Comparison of ENCODE assay signal across 8 cellular contexts in genomic region chr15:90106522-90107117, GRCh38. TPM values are rescaled to one million over a fixed set of nuclear protein-coding genes. Genes with fewer than 3 reads are reported as not detected.
DNase-seq lines count a peak whose midpoint lies in the region; ATAC-seq and TF ChIP-seq lines count a peak whose summit lies in the region.

No MANE protein-coding gene starts in this region.

- H3K4me1 ChIP-seq in neuron (ENCODE audit: insufficient read depth, low read length), result peaks cover 9% of the 10 kb centered on the region
- H3K4me1 ChIP-seq in CD4-positive, alpha-beta memory T cell (ENCODE audit: insufficient read depth, low read length), result peaks cover 4% of the 10 kb centered on the region
- peaks cover 10 to 39% (median 23%) of the 10 kb centered on the region in 4 donors for H3K4me1 ChIP-seq in stomach

- CTCF ChIA-PET in CD4-positive, alpha-beta memory T cell (lab: Charles Lee; ENCODE audit: partially characterized antibody), result no interaction called here

- H3K9me3 ChIP-seq in neuron (ENCODE audit: low read length), result no peaks in the 10 kb centered on the region
- no peaks in the 10 kb centered on the region for H3K9me3 ChIP-seq in CD4-positive, alpha-beta memory T cell (ENCODE audit: control insufficient read depth in 1 of 2, low read length in 2 of 2)
- H3K9me3 ChIP-seq in stomach, result no peaks in the 10 kb centered on the region

- H3K36me3 ChIP-seq in neuron (ENCODE audit: insufficient read depth, low read length) (no peaks in the 10 kb centered on the region), stomach (no peaks in the 10 kb centered on the region)
- H3K36me3 ChIP-seq in CD4-positive, alpha-beta memory T cell (ENCODE audit: insufficient read depth, low read length), result no peaks in the 10 kb centered on the region

- ATAC-seq in esophagus mucosa, result peak; percentile 73
- no peak for ATAC-seq in HG03280 (IDR thresholded peaks at IDR 0.05; ENCODE audit: unreplicated experiment)
- ATAC-seq in HG03196 (IDR thresholded peaks at IDR 0.05; ENCODE audit: unreplicated experiment), result no peak

- whole genome bisulfite sequencing in stomach, 5 donors, result 60 to 72% (median 71%) methylated on average over 7 of the region's 7 CpGs

- no peaks in the 10 kb centered on the region for H3K27me3 Mint-ChIP-seq in CD4-positive, alpha-beta memory T cell

- TF ChIP-seq POLR2A in stomach (IDR thresholded peaks at IDR 0.05), result no peak

- TF ChIP-seq CTCF in stomach (IDR thresholded peaks at IDR 0.05), result no peak

- POLR2A ChIA-PET in CD4-positive, alpha-beta memory T cell (lab: Charles Lee; ENCODE audit: partially characterized antibody), result no interaction called here

- intact Hi-C loops in CD4-positive, alpha-beta memory T cell (cut with micrococcal nuclease), result no loop called here
- intact Hi-C loops in stomach (cut with DNase I; ENCODE audit: low total_unique reads), result no loop called here

- no peaks in the 10 kb centered on the region for H3K9me3 Mint-ChIP-seq in CD4-positive, alpha-beta memory T cell

- H3K4me3 ChIP-seq in neuron (ENCODE audit: low read length) (no peak overlapping the region), stomach (no peak overlapping the region)
- H3K4me3 ChIP-seq in CD4-positive, alpha-beta memory T cell (ENCODE audit: low read length in 2 of 2), result no peak overlapping the region

- peaks cover 0 to 14% (median 9%) of the 10 kb centered on the region in 4 donors for H3K4me1 Mint-ChIP-seq in CD4-positive, alpha-beta memory T cell

- H3K27me3 ChIP-seq in neuron (ENCODE audit: insufficient read depth, low read length) (no peaks in the 10 kb centered on the region), stomach (no peaks in the 10 kb centered on the region)
- H3K27me3 ChIP-seq in CD4-positive, alpha-beta memory T cell (ENCODE audit: insufficient read depth, low read length), result no peaks in the 10 kb centered on the region

- H3K27ac ChIP-seq in CD4-positive, alpha-beta memory T cell (ENCODE audit: low read depth, low read length), result no peak overlapping the region
- peak overlapping the region in 1 of 5 donors; percentile 98 for H3K27ac ChIP-seq in stomach

- no peak for TF ChIP-seq EP300 in stomach (IDR thresholded peaks at IDR 0.05)

- peak; percentile 65 for DNase-seq in DMS53 treated with DMSO at 0.1 percent for 48 hours (lab: John Stamatoyannopoulos, UW; ENCODE audit: unreplicated experiment)
- DNase-seq in NCI-H69 (lab: John Stamatoyannopoulos, UW), result peak; percentile 76
- DNase-seq in CD4-positive, alpha-beta memory T cell, result no peak
- DNase-seq in stomach, result no peak

- H3K27ac Mint-ChIP-seq in CD4-positive, alpha-beta memory T cell, result peak overlapping the region in 1 of 7 donors; percentile 24

- no peak overlapping the region for H3K4me3 Mint-ChIP-seq in CD4-positive, alpha-beta memory T cell

- no peaks in the 10 kb centered on the region for H3K36me3 Mint-ChIP-seq in CD4-positive, alpha-beta memory T cell

- H2AFZ ChIP-seq in neuron (ENCODE audit: low read depth, low read length), result peak overlapping the region; percentile 20

RNA-seq across cellular contexts. Expression of gene IDH2, which starts 4.4 kb away (rescaled TPM):
- 114 TPM for total RNA-seq in esophagus mucosa
- 10 to 100 TPM; 41.2 to 43.6 TPM for total RNA-seq in CD4-positive, alpha-beta memory T cell
- polyA plus RNA-seq in CD4-positive, alpha-beta memory T cell, result 100 to 1,000 TPM; 106 to 139 TPM
- total RNA-seq in stomach, result 100 to 1,000 TPM in 3 of 5 donors, 10 to 100 TPM in 2; 12.3 to 186 (median 125) TPM
- 100 to 1,000 TPM; 109 to 149 (median 109) TPM for polyA plus RNA-seq in stomach

Comparison
In these comparisons a context has a peak if more than half of its experiments do, and no peak if none do; other contexts are left out.
1. DNase-seq: peak in DMS53 treated with DMSO at 0.1 percent for 48 hours (single experiment) and NCI-H69 (single experiment); none in CD4-positive, alpha-beta memory T cell (0 of 5) and stomach (single experiment).